1 cellular context compared by ENCODE assay signal in genomic region chr5:123036391-123037103, GRCh38.
A peak's percentile ranks its signal among the peaks of the same experiment; 100 is the strongest.
TF ChIP-seq lines count a peak whose summit lies in the region.

Gene PPIC, minus strand, starts transcription at chr5:123036725. Its CDS starts 100 bp downstream, at chr5:123036625.

TF ChIP-seq in HepG2, 621 proteins besides CTCF, POLR2A, EP300 and RAD21 (continued from another document and continues in another):
- TF ChIP-seq ATF3 (CRISPR knock-in tag; IDR thresholded peaks at IDR 0.05) (no peak), ZMAT3 (CRISPR knock-in tag; conservative IDR thresholded peaks at IDR 0.05) (no peak), RBFOX2 (IDR thresholded peaks at IDR 0.05; ENCODE audit: low read depth, low read length) (peak; percentile 82), CEBPZ (IDR thresholded peaks at IDR 0.05; ENCODE audit: low read length) (no peak), ZNF7 (CRISPR knock-in tag; IDR thresholded peaks at IDR 0.05) (no peak), ZNF652 (CRISPR knock-in tag; IDR thresholded peaks at IDR 0.05; ENCODE audit: borderline replicate concordance, low read depth) (no peak), IRF9 (CRISPR knock-in tag; IDR thresholded peaks at IDR 0.05; ENCODE audit: borderline replicate concordance) (peak; percentile 71; the same call in 1 of the 2 replicates), SRF (IDR thresholded peaks at IDR 0.05; ENCODE audit: low read depth, low read length) (no peak), LBX2 (CRISPR knock-in tag; IDR thresholded peaks at IDR 0.05; ENCODE audit: borderline replicate concordance) (no peak), PAF1 (CRISPR knock-in tag; IDR thresholded peaks at IDR 0.05) (no peak), CC2D1A (CRISPR knock-in tag; IDR thresholded peaks at IDR 0.05) (no peak), TBX2 (CRISPR knock-in tag; IDR thresholded peaks at IDR 0.05; ENCODE audit: borderline replicate concordance) (peak; percentile 63; the same call in 1 of the 2 replicates), ZNF749 (CRISPR knock-in tag; IDR thresholded peaks at IDR 0.05; ENCODE audit: borderline replicate concordance) (peak; percentile 42; the same call in 1 of the 2 replicates), ZNF350 (CRISPR knock-in tag; IDR thresholded peaks at IDR 0.05; ENCODE audit: borderline replicate concordance, low read depth) (no peak), MBNL3 (CRISPR knock-in tag; conservative IDR thresholded peaks at IDR 0.05) (no peak), IRF1 (CRISPR knock-in tag; IDR thresholded peaks at IDR 0.05; ENCODE audit: low read depth) (no peak), KAT7 (CRISPR knock-in tag; IDR thresholded peaks at IDR 0.05; ENCODE audit: borderline replicate concordance) (no peak), HMGXB4 (CRISPR knock-in tag; IDR thresholded peaks at IDR 0.05; ENCODE audit: borderline replicate concordance in 1 of 2, low read depth in 1 of 2) (peak in 1 of 2 experiments; percentile 56; a peak in 1 of 4 replicates), GZF1 (CRISPR knock-in tag; IDR thresholded peaks at IDR 0.05) (no peak), ZBTB43 (CRISPR knock-in tag; conservative IDR thresholded peaks at IDR 0.05) (no peak), PHF21A (CRISPR knock-in tag; IDR thresholded peaks at IDR 0.05) (peak; percentile 73), ZNF772 (CRISPR knock-in tag; IDR thresholded peaks at IDR 0.05) (peak; percentile 42; the same call in 1 of the 2 replicates), HNRNPH1 (optimal IDR thresholded peaks at IDR 0.05; ENCODE audit: low read depth, low read length) (no peak), ZNF441 (CRISPR knock-in tag; IDR thresholded peaks at IDR 0.05; ENCODE audit: borderline replicate concordance) (no peak), AGO1 (IDR thresholded peaks at IDR 0.05; ENCODE audit: low read depth, low read length, poor library complexity, severe bottlenecking) (no peak), ZNF329 (CRISPR knock-in tag; IDR thresholded peaks at IDR 0.05; ENCODE audit: low read depth) (no peak), ASH2L (IDR thresholded peaks at IDR 0.05; ENCODE audit: insufficient read length, low read depth, low read length) (no peak), TFAP4 (IDR thresholded peaks at IDR 0.05; ENCODE audit: borderline replicate concordance, low read depth) (peak; percentile 87; the same call in 1 of the 2 replicates), POGK (CRISPR knock-in tag; conservative IDR thresholded peaks at IDR 0.05) (peak; percentile 100), ATF7 (IDR thresholded peaks at IDR 0.05) (no peak), ATF7 (CRISPR knock-in tag; IDR thresholded peaks at IDR 0.05) (no peak), ZNF670 (CRISPR knock-in tag; IDR thresholded peaks at IDR 0.05; ENCODE audit: borderline replicate concordance) (no peak), MXI1 (IDR thresholded peaks at IDR 0.05; ENCODE audit: borderline replicate concordance, low read depth, low read length) (0 out of 3 replicates have a peak, but pooled peaks have one; percentile 13), GMEB2 (CRISPR knock-in tag; IDR thresholded peaks at IDR 0.05; ENCODE audit: low read depth) (no peak), BCL3 (CRISPR knock-in tag; IDR thresholded peaks at IDR 0.05) (no peak), PBX3 (CRISPR knock-in tag; IDR thresholded peaks at IDR 0.05; ENCODE audit: borderline replicate concordance) (no peak), MTF2 (CRISPR knock-in tag; IDR thresholded peaks at IDR 0.05; ENCODE audit: borderline replicate concordance) (no peak), TERF1 (CRISPR knock-in tag; IDR thresholded peaks at IDR 0.05) (no peak), PLSCR1 (CRISPR knock-in tag; IDR thresholded peaks at IDR 0.05; ENCODE audit: borderline replicate concordance) (no peak), SMARCE1 (IDR thresholded peaks at IDR 0.05; ENCODE audit: borderline replicate concordance) (no peak), RBM39 (IDR thresholded peaks at IDR 0.05; ENCODE audit: low read depth, low read length, poor library complexity, severe bottlenecking) (peak; percentile 43), TARDBP (CRISPR knock-in tag; IDR thresholded peaks at IDR 0.05) (0 out of 2 replicates have a peak, but pooled peaks have one; percentile 38), NR2F2 (IDR thresholded peaks at IDR 0.05; ENCODE audit: borderline replicate concordance, low read depth) (no peak), NPAS2 (CRISPR knock-in tag; IDR thresholded peaks at IDR 0.05; ENCODE audit: borderline replicate concordance) (no peak)
